In the genomic region with DNA sequence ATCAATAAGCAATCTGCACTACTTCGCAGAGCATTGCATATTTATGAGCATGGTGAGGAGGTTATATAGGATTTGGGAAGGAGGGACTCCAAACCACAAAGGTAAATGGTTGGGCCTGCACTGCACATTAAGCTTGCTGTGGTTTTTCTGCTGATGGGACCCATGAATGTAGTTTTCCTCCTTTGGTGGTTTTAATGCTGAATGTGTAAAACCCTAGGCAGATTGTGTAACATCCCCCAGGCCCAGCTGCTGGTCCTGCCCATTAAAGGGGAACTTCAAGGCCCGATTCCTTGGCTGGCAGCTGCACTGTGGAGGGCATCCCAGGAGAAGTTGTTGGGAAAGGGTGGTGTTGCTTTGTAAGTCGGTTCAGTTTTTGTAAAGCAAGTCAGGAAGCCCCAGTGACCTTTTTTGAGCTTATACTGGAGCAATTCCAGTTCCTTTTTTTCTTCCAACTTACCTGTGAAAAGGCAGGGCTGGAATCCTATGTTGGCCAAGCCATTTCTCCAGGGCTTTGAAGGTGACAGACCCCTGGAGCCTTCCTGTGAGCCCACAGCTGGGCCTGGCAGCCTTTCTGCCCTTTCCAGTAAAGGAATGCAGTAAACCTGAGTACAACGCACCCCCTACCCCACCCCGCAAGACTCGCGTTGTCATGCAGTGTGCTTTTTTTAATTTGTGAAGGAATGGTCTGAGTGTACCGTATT, we compare ENCODE assay signal across 10 cellular contexts. TPM values are rescaled to one million over a fixed set of nuclear protein-coding genes. Genes with fewer than 3 reads are reported as not detected.
DNase-seq lines count a peak whose midpoint lies in the region; ATAC-seq and TF ChIP-seq lines count a peak whose summit lies in the region.
"Had no signal": no experiment of that assay in that cellular context is flagged by ENCODE, and none has a peak within 500 bp of the region (broad histone marks: within the 10 kb centered on the region; RNA-seq: fewer than 3 reads in every experiment).

No MANE protein-coding gene starts in this region.

- H3K9me3 ChIP-seq in gastroesophageal sphincter (no peaks in the 10 kb centered on the region), trophoblast cell (ENCODE audit: insufficient read depth, low read depth, low read length) (peaks cover 2% of the 10 kb centered on the region)

- H2BK12ac ChIP-seq in trophoblast cell (ENCODE audit: low read length): peak overlapping the region; percentile 58

- H2AFZ ChIP-seq in trophoblast cell (ENCODE audit: insufficient read depth, low read length, poor library complexity): no peak overlapping the region

- no peak overlapping the region for H4K12ac ChIP-seq in trophoblast cell (ENCODE audit: low read depth, low read length)

- H3K4me3 ChIP-seq in gastroesophageal sphincter (peak overlapping the region in 1 of 2 donors; percentile 61), trophoblast cell (ENCODE audit: low read depth, low read length) (no peak overlapping the region)
- H3K4me3 ChIP-seq: GM12878 had no signal

- H3K9me3 Mint-ChIP-seq in CD14-positive monocyte: no peaks in the 10 kb centered on the region
- H3K9me3 Mint-ChIP-seq in immature natural killer cell: no peaks in the 10 kb centered on the region
- H3K9me3 Mint-ChIP-seq: activated B cell treated with CpG ODN at 0.5 μM for 24 hours had no signal

- TF ChIP-seq EP300 in gastroesophageal sphincter (IDR thresholded peaks at IDR 0.05): no peak

- no peak overlapping the region for H3K4me2 ChIP-seq in trophoblast cell (ENCODE audit: low read length)

- H3K27ac ChIP-seq in gastroesophageal sphincter: peak overlapping the region; percentile 83 to 92 (median 86)
- peak overlapping the region; percentile 100 for H3K27ac ChIP-seq in trophoblast cell (ENCODE audit: low read depth, low read length)

- peak overlapping the region; percentile 75 to 83 for H3K4me3 Mint-ChIP-seq in CD14-positive monocyte
- H3K4me3 Mint-ChIP-seq in immature natural killer cell: no peak overlapping the region
- H3K4me3 Mint-ChIP-seq: activated B cell treated with CpG ODN at 0.5 μM for 24 hours had no signal

- peaks cover 65% of the 10 kb centered on the region for H3K79me1 ChIP-seq in trophoblast cell (ENCODE audit: low read length)

- H3K4ac ChIP-seq in trophoblast cell (ENCODE audit: low read depth, low read length): peak overlapping the region; percentile 30

- H2BK5ac ChIP-seq in trophoblast cell (ENCODE audit: low read depth, low read length, poor library complexity): peak overlapping the region; percentile 87

- H4K91ac ChIP-seq in trophoblast cell (ENCODE audit: low read depth, low read length): peak overlapping the region; percentile 99

- ATAC-seq in gastroesophageal sphincter: peak; percentile 52
- no peak for ATAC-seq in HG02571 (IDR thresholded peaks at IDR 0.05; ENCODE audit: unreplicated experiment)
- ATAC-seq in GM19467 (IDR thresholded peaks at IDR 0.05; ENCODE audit: unreplicated experiment): no peak
- ATAC-seq: GM12878 had no signal

- peaks cover 11 to 65% (median 33%) of the 10 kb centered on the region in 3 donors for H3K4me1 ChIP-seq in gastroesophageal sphincter
- H3K4me1 ChIP-seq in trophoblast cell (ENCODE audit: control insufficient read depth in 1 of 2, insufficient read depth in 2 of 2, low read length in 2 of 2): peaks cover 60 to 61% of the 10 kb centered on the region in 2 experiments

- H3K18ac ChIP-seq in trophoblast cell (ENCODE audit: low read length): peak overlapping the region; percentile 51

- H3K27me3 ChIP-seq in gastroesophageal sphincter (no peaks in the 10 kb centered on the region), trophoblast cell (ENCODE audit: insufficient read depth, low read length) (no peaks in the 10 kb centered on the region)

- H3K9ac ChIP-seq in trophoblast cell (ENCODE audit: low read length): no peak overlapping the region

- DNase-seq in CD14-positive monocyte (ENCODE audit: low spot score) (peak; percentile 83), SKM-1 treated with dmso at 0.1 percent for 144 hours (lab: John Stamatoyannopoulos, UW; ENCODE audit: unreplicated experiment) (peak; percentile 69), trophoblast cell (peak in 1 of 2 donors; percentile 25), immature natural killer cell (no peak), NCI-H1930 (lab: John Stamatoyannopoulos, UW) (no peak)
- DNase-seq: activated B cell treated with CpG ODN at 0.5 μM for 24 hours had no signal

- peak overlapping the region; percentile 51 for H2AK5ac ChIP-seq in trophoblast cell (ENCODE audit: low read length)

- H3K27ac Mint-ChIP-seq in CD14-positive monocyte: peak overlapping the region; percentile 86 to 97 (median 93)
- no peak overlapping the region for H3K27ac Mint-ChIP-seq in immature natural killer cell
- H3K27ac Mint-ChIP-seq: activated B cell treated with CpG ODN at 0.5 μM for 24 hours had no signal

- intact Hi-C loops in CD14-positive monocyte (cut with micrococcal nuclease): no loop called here

- WGBS in gastroesophageal sphincter (ENCODE audit: low coverage in 1 of 2), 2 donors: 24 to 27% methylated on average over 3 to 7 of the region's 8 CpGs
- no CpG with 5 or more reads among the region's 8 CpGs for WGBS in trophoblast cell (ENCODE audit: extremely low coverage, insufficient coverage, insufficient read length)

- no peak for TF ChIP-seq CTCF in CD14-positive monocyte (IDR thresholded peaks at IDR 0.05)
- TF ChIP-seq CTCF in gastroesophageal sphincter (IDR thresholded peaks at IDR 0.05): no peak

- H3K14ac ChIP-seq in trophoblast cell (ENCODE audit: low read length): peak overlapping the region; percentile 57

- peaks cover 0 to 27% of the 10 kb centered on the region in 2 donors for H3K36me3 ChIP-seq in gastroesophageal sphincter
- H3K36me3 ChIP-seq in trophoblast cell (ENCODE audit: control insufficient read depth in 1 of 2, insufficient read depth in 2 of 2, low read length in 2 of 2): peaks cover 7 to 9% of the 10 kb centered on the region in 2 experiments

- peak overlapping the region; percentile 93 for H2BK120ac ChIP-seq in trophoblast cell (ENCODE audit: insufficient read depth, low read length, poor library complexity)

- H3K36me3 Mint-ChIP-seq in CD14-positive monocyte (peaks cover 56 to 65% of the 10 kb centered on the region in 2 donors), immature natural killer cell (no peaks in the 10 kb centered on the region)

- H3K79me2 ChIP-seq in trophoblast cell (ENCODE audit: control insufficient read depth, insufficient read depth, low read length, poor library complexity): peaks cover 18% of the 10 kb centered on the region

- no peak overlapping the region for H3K23ac ChIP-seq in trophoblast cell (ENCODE audit: low read length)

- H3K27me3 Mint-ChIP-seq in CD14-positive monocyte (ENCODE audit: low read depth in 3 of 3) (peaks cover 0 to 1% (median 1%) of the 10 kb centered on the region in 3 donors), immature natural killer cell (ENCODE audit: low read depth in 3 of 3) (peaks cover 2 to 12% (median 6%) of the 10 kb centered on the region in 3 donors)

- H4K8ac ChIP-seq in trophoblast cell (ENCODE audit: low read depth, low read length): peak overlapping the region; percentile 41

- H3K4me1 Mint-ChIP-seq in CD14-positive monocyte: peaks cover 89% of the 10 kb centered on the region
- H3K4me1 Mint-ChIP-seq in immature natural killer cell: peaks cover 5 to 18% of the 10 kb centered on the region in 2 donors

- no peak for TF ChIP-seq POLR2A in gastroesophageal sphincter (IDR thresholded peaks at IDR 0.05)

RNA-seq across cellular contexts. Expression of a gene that starts 43.1 kb away (rescaled TPM):
- 100 to 1,000 TPM in 1 of 2 donors, 10 to 100 TPM in 1; 94.0 to 103 TPM for polyA plus RNA-seq in CD14-positive monocyte
- 10 to 100 TPM; 22.7 to 47.0 (median 31.0) TPM for total RNA-seq in gastroesophageal sphincter
- polyA plus RNA-seq in trophoblast cell (2013): 42.9 and 45.3 TPM in 2 replicates
- polyA plus RNA-seq in immature natural killer cell: 100 to 1,000 TPM in 1 of 3 donors, 10 to 100 TPM in 2; 65.1 to 129 (median 70.2) TPM

Comparison
In these comparisons a context has a peak if more than half of its experiments do, and no peak if none do; other contexts are left out.
1. DNase-seq: peak in CD14-positive monocyte (single experiment) and SKM-1 treated with dmso at 0.1 percent for 144 hours (single experiment); none in immature natural killer cell (0 of 3) and NCI-H1930 (0 of 2).
2. H3K27ac Mint-ChIP-seq: peak in CD14-positive monocyte (7 of 7); none in immature natural killer cell (0 of 6).
3. H3K4me3 Mint-ChIP-seq: peak in CD14-positive monocyte (2 of 2); none in immature natural killer cell (0 of 5).